Comparison of ENCODE assay signal across 19 cellular contexts in genomic region chrX:120293015-120293414, GRCh38. TPM values are rescaled to one million over a fixed set of nuclear protein-coding genes. Genes with fewer than 3 reads are reported as not detected.
DNase-seq lines count a peak whose midpoint lies in the region.
"Had no signal": no experiment of that assay in that cellular context is flagged by ENCODE, and none has a peak within 500 bp of the region (broad histone marks: within the 10 kb centered on the region; RNA-seq: fewer than 3 reads in every experiment).

No MANE protein-coding gene starts in this region.

- no peak overlapping the region for H3K4me3 ChIP-seq in BLaER1 treated with 17β-estradiol and CSF1 and Interleukin-3, amounts not matched to agents 10 nM and 100 nM
- H3K4me3 ChIP-seq: GM12878, GM23248, HAP-1 had no signal

- no peaks in the 10 kb centered on the region for H3K27me3 ChIP-seq in BLaER1 treated with 17β-estradiol and CSF1 and Interleukin-3, amounts not matched to agents 10 nM and 100 nM
- H3K27me3 ChIP-seq: BE2C had no signal

- peaks cover 12 to 74% (median 64%) of the 10 kb centered on the region in 10 experiments; a peak in 19 of 20 replicates for H3K4me1 ChIP-seq in BLaER1 treated with 17β-estradiol and CSF1 and Interleukin-3, amounts not matched to agents 10 nM and 100 nM
- H3K4me1 ChIP-seq: BE2C, HAP-1 had no signal

- peak; percentile 69 for DNase-seq in DMS 273 treated with DMSO at 0.1 percent for 48 hours (lab: John Stamatoyannopoulos, UW)
- peak; percentile 5 for DNase-seq in NCI-H2171 (lab: John Stamatoyannopoulos, UW)
- DNase-seq in NCI-H82 treated with DMSO at 0.1 percent for 48 hours (lab: John Stamatoyannopoulos, UW; ENCODE audit: unreplicated experiment) = peak; percentile 17
- no peak for DNase-seq in dermis blood vessel endothelial cell
- DNase-seq in activated T-cell treated with anti-CD3 and anti-CD28 coated beads, Interleukin-2, amount 50 U/mL, for 1 hour = no peak
- no peak for DNase-seq in HUDEP-2 (lab: John Stamatoyannopoulos, UW; ENCODE audit: unreplicated experiment in 76 of 76)
- DNase-seq: ACHN; BE2C; CD4-positive, alpha-beta memory T cell; DMS53; DND-41; EL; GM23248; HFFc6; KBM-7 had no signal

- no peaks in the 10 kb centered on the region for H4K20me1 ChIP-seq in BLaER1 treated with 17β-estradiol and CSF1 and Interleukin-3, amounts not matched to agents 10 nM and 100 nM

- H3K27ac ChIP-seq in BLaER1 treated with 17β-estradiol and CSF1 and Interleukin-3, amounts not matched to agents 10 nM and 100 nM = peak overlapping the region in 2 of 11 experiments; percentile 15 to 47; a peak in 2 of 22 replicates
- H3K27ac ChIP-seq: GM23248 had no signal

- H3K36me3 ChIP-seq in BLaER1 treated with 17β-estradiol and CSF1 and Interleukin-3, amounts not matched to agents 10 nM and 100 nM = no peaks in the 10 kb centered on the region
- H3K36me3 ChIP-seq: BE2C, HAP-1 had no signal

- H3K9me3 ChIP-seq in BLaER1 treated with 17β-estradiol and CSF1 and Interleukin-3, amounts not matched to agents 10 nM and 100 nM (replicated peaks in 1 of 11) = no peaks in the 10 kb centered on the region; a peak in 3 of 22 replicates
- H3K9me3 ChIP-seq: BE2C, HAP-1 had no signal

- H3K9ac ChIP-seq in BLaER1 treated with 17β-estradiol and CSF1 and Interleukin-3, amounts not matched to agents 10 nM and 100 nM = no peak overlapping the region
- H3K9ac ChIP-seq: GM23248 had no signal

- peak overlapping the region in 7 of 11 experiments; percentile 1 to 79 (median 73); a peak in 11 of 22 replicates for H3K4me2 ChIP-seq in BLaER1 treated with 17β-estradiol and CSF1 and Interleukin-3, amounts not matched to agents 10 nM and 100 nM

RNA-seq across cellular contexts. Expression of gene TMEM255A, which starts 18.2 kb away (rescaled TPM):
- total RNA-seq in dermis blood vessel endothelial cell = not detected in 2 replicates
- total RNA-seq: G401, GM23248 had no signal

RNA-seq across cellular contexts. Expression of gene ZBTB33, which starts 42.4 kb away (rescaled TPM):
- total RNA-seq in dermis blood vessel endothelial cell = 14.5 and 17.1 TPM in 2 replicates

Comparison
In these comparisons a context has a peak if more than half of its experiments do, and no peak if none do; other contexts are left out.
1. DNase-seq: peak in DMS 273 treated with DMSO at 0.1 percent for 48 hours (single experiment), NCI-H2171 (single experiment) and NCI-H82 treated with DMSO at 0.1 percent for 48 hours (single experiment); none in dermis blood vessel endothelial cell (single experiment), activated T-cell treated with anti-CD3 and anti-CD28 coated beads, Interleukin-2, amount 50 U/mL, for 1 hour (single experiment) and HUDEP-2 (0 of 76).